Comparison of ENCODE assay signal across 13 cellular contexts in the genomic region with DNA sequence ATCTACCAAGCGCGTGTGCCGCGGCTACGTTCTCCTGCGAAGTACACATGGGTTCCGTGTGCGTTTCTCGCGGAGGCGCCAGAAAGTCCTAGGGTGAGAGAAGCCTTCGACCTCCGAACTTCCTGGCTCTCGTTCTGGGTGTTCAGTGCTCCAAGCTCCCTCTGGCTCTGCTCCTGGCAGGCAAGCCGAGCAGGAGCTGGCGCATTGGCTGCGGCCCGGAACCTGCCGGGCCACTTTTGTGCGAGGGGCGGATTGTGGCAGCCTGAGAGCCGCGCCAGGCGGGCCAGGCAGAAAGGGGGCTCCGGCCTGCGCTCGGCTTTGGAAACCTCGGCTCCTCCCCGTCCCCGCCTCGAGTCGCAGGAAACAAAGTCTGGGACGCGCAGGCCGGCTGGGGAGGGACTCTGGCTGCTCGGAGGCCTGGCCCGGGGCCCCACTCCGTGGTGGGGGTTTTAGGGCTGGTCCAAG. TPM values are rescaled to one million over a fixed set of nuclear protein-coding genes. Genes with fewer than 3 reads are reported as not detected.
DNase-seq lines count a peak whose midpoint lies in the region; ATAC-seq and TF ChIP-seq lines count a peak whose summit lies in the region.
"Had no signal": no experiment of that assay in that cellular context is flagged by ENCODE, and none has a peak within 500 bp of the region (broad histone marks: within the 10 kb centered on the region; RNA-seq: fewer than 3 reads in every experiment).

No MANE protein-coding gene starts in this region.

- H3K4me3 ChIP-seq in NT2/D1 (ENCODE audit: insufficient read length, low read depth) (peak overlapping the region; percentile 9), hepatocyte (no peak overlapping the region)
- H3K4me3 ChIP-seq: mucosa of descending colon had no signal

- H3K27ac ChIP-seq in hepatocyte (no peak overlapping the region), RWPE1 (no peak overlapping the region)
- H3K27ac ChIP-seq: VCaP had no signal

- WGBS in hepatocyte (ENCODE audit: low lambda C conversion rate, missing lambda C conversion rate) = 2% methylated on average over 35 of the region's 38 CpGs

- peaks cover 13% of the 10 kb centered on the region for H3K4me1 ChIP-seq in NT2/D1 (ENCODE audit: insufficient read depth, insufficient read length)
- H3K4me1 ChIP-seq in hepatocyte (ENCODE audit: insufficient read depth) = peaks cover 18% of the 10 kb centered on the region

- TF ChIP-seq CTCF in hepatocyte (IDR thresholded peaks at IDR 0.05; ENCODE audit: poor library complexity) (no peak), RWPE1 (conservative IDR thresholded peaks at IDR 0.05; ENCODE audit: low read depth) (no peak)

- H3K79me2 ChIP-seq in hepatocyte = no peaks in the 10 kb centered on the region

- H4K20me1 ChIP-seq in hepatocyte (ENCODE audit: insufficient read depth, poor library complexity, severe bottlenecking) = no peaks in the 10 kb centered on the region

- no peak overlapping the region for H2AFZ ChIP-seq in hepatocyte

- H3K27me3 ChIP-seq in NT2/D1 (ENCODE audit: insufficient read depth, insufficient read length) (peaks cover 98% of the 10 kb centered on the region), hepatocyte (peaks cover 97% of the 10 kb centered on the region)

- H3K36me3 ChIP-seq in NT2/D1 (ENCODE audit: insufficient read depth, insufficient read length, low read length) (no peaks in the 10 kb centered on the region), hepatocyte (replicated peaks; ENCODE audit: insufficient read depth, low read depth) (no peaks in the 10 kb centered on the region)

- H3K9me3 ChIP-seq in NT2/D1 (ENCODE audit: insufficient read depth, low read length) = no peaks in the 10 kb centered on the region
- H3K9me3 ChIP-seq in hepatocyte (ENCODE audit: low read depth) = no peaks in the 10 kb centered on the region
- H3K9me3 ChIP-seq: mucosa of descending colon had no signal

- no peaks in the 10 kb centered on the region for H3K9me2 ChIP-seq in hepatocyte (replicated peaks; ENCODE audit: insufficient read depth)

- CTCF ChIA-PET in RWPE1 (lab: Yijun Ruan, JAX) = no interaction called here

- no peak for ATAC-seq in HG02623 (IDR thresholded peaks at IDR 0.05; ENCODE audit: unreplicated experiment)
- ATAC-seq: mucosa of descending colon had no signal

- POLR2A ChIA-PET in RWPE1 (lab: Yijun Ruan, JAX; ENCODE audit: low non-redundant PET) = no interaction called here

- H3K9ac ChIP-seq in NT2/D1 (ENCODE audit: insufficient read length, low read depth) = no peak overlapping the region

- peak overlapping the region; percentile 65 for H3K4me2 ChIP-seq in hepatocyte

- DNase-seq in Ammon's horn (ENCODE audit: low spot score) = peak; percentile 69
- DNase-seq in NT2/D1 (ENCODE audit: low read depth, low spot score) = no peak
- DNase-seq in hepatocyte (ENCODE audit: low spot score) = no peak
- DNase-seq in occipital lobe (lab: John Stamatoyannopoulos, UW) = peak; percentile 15
- DNase-seq in RWPE1 (ENCODE audit: low spot score) = no peak
- no peak for DNase-seq in NCI-H446 (lab: John Stamatoyannopoulos, UW)
- DNase-seq in mucosa of gallbladder (ENCODE audit: low spot score) = no peak
- DNase-seq: CD4-positive, CD25-positive, alpha-beta regulatory T cell; mucosa of descending colon; Right ventricle myocardium superior had no signal

RNA-seq across cellular contexts. Expression of gene EMX2, which starts 9.6 kb away (rescaled TPM):
- total RNA-seq in hepatocyte = 0.12 TPM in 1 of 2 replicates, not detected in the other
- not detected in 2 replicates for polyA plus RNA-seq in hepatocyte
- total RNA-seq in occipital lobe = 2.0 TPM
- 2.9 TPM for total RNA-seq in mucosa of gallbladder
- total RNA-seq: CD4-positive, CD25-positive, alpha-beta regulatory T cell; mucosa of descending colon; NCI-H460; Right ventricle myocardium superior had no signal
- polyA plus RNA-seq: CD4-positive, CD25-positive, alpha-beta regulatory T cell had no signal

Comparison
In these comparisons a context has a peak if more than half of its experiments do, and no peak if none do; other contexts are left out.
1. DNase-seq: peak in Ammon's horn (single experiment) and occipital lobe (single experiment); none in NT2/D1 (single experiment), hepatocyte (single experiment), RWPE1 (single experiment), NCI-H446 (0 of 2) and mucosa of gallbladder (single experiment).